12 cellular contexts compared by ENCODE assay signal in genomic region chr1:3460653-3461237, GRCh38. TPM values are rescaled to one million over a fixed set of nuclear protein-coding genes. Genes with fewer than 3 reads are reported as not detected.
A peak's percentile ranks its signal among the peaks of the same experiment; 100 is the strongest.
DNase-seq lines count a peak whose midpoint lies in the region; ATAC-seq and TF ChIP-seq lines count a peak whose summit lies in the region.
"Had no signal": no experiment of that assay in that cellular context is flagged by ENCODE, and none has a peak within 500 bp of the region (broad histone marks: within the 10 kb centered on the region; RNA-seq: fewer than 3 reads in every experiment).

No MANE protein-coding gene starts in this region.

- H3K9me3 ChIP-seq in right atrium auricular region (no peaks in the 10 kb centered on the region), mucosa of stomach (ENCODE audit: control insufficient read depth, low read length) (no peaks in the 10 kb centered on the region), vagina (no peaks in the 10 kb centered on the region)
- H3K9me3 ChIP-seq: A549 had no signal

- H3K9ac ChIP-seq in mucosa of stomach (ENCODE audit: low read length) = peak overlapping the region; percentile 68

- intact Hi-C loops in Right ventricle myocardium inferior (cut with DNase I) = no loop called here
- intact Hi-C loops in vagina (cut with DNase I) = no loop called here

- TF ChIP-seq CTCF in right atrium auricular region (IDR thresholded peaks at IDR 0.05) = no peak
- TF ChIP-seq CTCF in fibroblast of pulmonary artery (IDR thresholded peaks at IDR 0.05; ENCODE audit: low read length, missing control alignments) = no peak
- no peak for TF ChIP-seq CTCF in vagina (IDR thresholded peaks at IDR 0.05)

- ATAC-seq in Right ventricle myocardium inferior = no peak
- ATAC-seq in GM21717 (IDR thresholded peaks at IDR 0.05; ENCODE audit: unreplicated experiment) = no peak
- ATAC-seq: A549 had no signal

- H3K27me3 ChIP-seq in right atrium auricular region = no peaks in the 10 kb centered on the region
- no peaks in the 10 kb centered on the region for H3K27me3 ChIP-seq in mucosa of stomach (ENCODE audit: control insufficient read depth, insufficient read depth, low read length)
- no peaks in the 10 kb centered on the region for H3K27me3 ChIP-seq in vagina

- TF ChIP-seq POLR2A in vagina (IDR thresholded peaks at IDR 0.05) = no peak

- DNase-seq in Right ventricle myocardium inferior (ENCODE audit: missing footprints) (peak; percentile 65), right atrium auricular region (ENCODE audit: low spot score) (no peak), fibroblast of pulmonary artery (ENCODE audit: low read depth) (peak; percentile 22), vagina (ENCODE audit: extremely low spot score in 2 of 2) (no peak), Ammon's horn (ENCODE audit: low spot score) (no peak), NCI-H1930 (lab: John Stamatoyannopoulos, UW) (no peak)
- DNase-seq: activated CD4-positive, CD25-positive, alpha-beta regulatory T cell treated with anti-CD3 and anti-CD28 coated beads, Interleukin-2, amount 50 U/mL, for 72 hours; DMS79 treated with DMSO at 0.1 percent for 48 hours had no signal

- H3K4me3 ChIP-seq in right atrium auricular region (no peak overlapping the region), fibroblast of pulmonary artery (replicated peaks; ENCODE audit: low read depth, low read length) (no peak overlapping the region), mucosa of stomach (ENCODE audit: low read length) (no peak overlapping the region), vagina (no peak overlapping the region)
- H3K4me3 ChIP-seq: A549, SK-N-MC had no signal

- H3K4me1 ChIP-seq in right atrium auricular region (peaks cover 0 to 31% of the 10 kb centered on the region in 2 donors), mucosa of stomach (ENCODE audit: control insufficient read depth, insufficient read depth, low read length) (peaks cover 74% of the 10 kb centered on the region), vagina (peaks cover 48% of the 10 kb centered on the region)

- peak overlapping the region in 1 of 2 donors; percentile 43 for H3K27ac ChIP-seq in right atrium auricular region
- H3K27ac ChIP-seq in vagina = peak overlapping the region; percentile 63
- H3K27ac ChIP-seq: SK-N-MC had no signal

- H3K36me3 ChIP-seq in right atrium auricular region (no peaks in the 10 kb centered on the region), mucosa of stomach (ENCODE audit: control insufficient read depth, insufficient read depth, low read length) (peaks cover 3% of the 10 kb centered on the region), vagina (no peaks in the 10 kb centered on the region)

RNA-seq across cellular contexts. Expression of gene ARHGEF16, which starts 6.3 kb away (rescaled TPM):
- total RNA-seq in Right ventricle myocardium inferior = 1.4 TPM
- total RNA-seq in right atrium auricular region = 1 to 10 TPM in 1 of 2 donors, under 1 TPM in 1; 0.22 to 1.5 TPM
- total RNA-seq in vagina = 6.4 TPM

Comparison
In these comparisons a context has a peak if more than half of its experiments do, and no peak if none do; other contexts are left out.
1. DNase-seq: peak in Right ventricle myocardium inferior (single experiment) and fibroblast of pulmonary artery (single experiment); none in right atrium auricular region (single experiment), vagina (0 of 2), Ammon's horn (single experiment) and NCI-H1930 (0 of 2).